11 cellular contexts compared by ENCODE assay signal in the genomic region with DNA sequence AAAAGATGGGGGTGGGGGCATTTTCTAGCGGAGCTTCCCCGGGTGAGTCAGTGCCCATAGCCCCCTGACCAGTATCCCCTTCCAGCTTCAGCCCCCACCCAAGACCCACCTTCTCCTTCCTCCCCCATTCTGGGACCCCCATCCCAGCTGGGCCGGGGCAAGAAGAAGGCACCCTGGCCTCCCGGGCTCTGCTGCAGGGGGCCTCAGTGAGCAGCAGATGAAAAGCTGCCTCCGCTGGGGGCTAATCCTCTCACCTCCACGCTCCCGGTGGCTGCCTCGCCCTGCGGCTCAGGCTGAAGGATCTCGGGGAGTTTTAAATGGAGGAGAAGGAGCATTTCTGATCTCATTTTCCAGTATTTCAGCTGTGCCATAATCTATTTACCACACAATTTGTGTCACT.
DNase-seq lines count a peak whose midpoint lies in the region; ATAC-seq and TF ChIP-seq lines count a peak whose summit lies in the region.
"Had no signal": no experiment of that assay in that cellular context is flagged by ENCODE, and none has a peak within 500 bp of the region (broad histone marks: within the 10 kb centered on the region; RNA-seq: fewer than 3 reads in every experiment).

No MANE protein-coding gene starts in this region.

- H3K27me3 Mint-ChIP-seq in naive thymus-derived CD4-positive, alpha-beta T cell = peaks cover 0 to 16% (median 0%) of the 10 kb centered on the region in 5 donors

- peaks cover 0 to 42% (median 31%) of the 10 kb centered on the region in 7 donors for H3K4me1 Mint-ChIP-seq in naive thymus-derived CD4-positive, alpha-beta T cell

- POLR2A ChIA-PET in naive thymus-derived CD4-positive, alpha-beta T cell (lab: Charles Lee) = interaction anchor here (0.6 to 3.0 kb wide), 3 partner anchors 22 to 313 kb away, joined by 3 to 17 read pairs (median 7); a partner anchor contains a TSS

- no peaks in the 10 kb centered on the region for H3K36me3 ChIP-seq in naive thymus-derived CD4-positive, alpha-beta T cell (ENCODE audit: control insufficient read depth in 2 of 3, insufficient read depth in 3 of 3, low read length in 3 of 3)

- peak overlapping the region; percentile 34 for H3K4me3 ChIP-seq in naive thymus-derived CD4-positive, alpha-beta T cell (ENCODE audit: low read length)

- peaks cover 13 to 21% of the 10 kb centered on the region in 2 donors for H3K4me1 ChIP-seq in naive thymus-derived CD4-positive, alpha-beta T cell (ENCODE audit: control insufficient read depth in 2 of 2, insufficient read depth in 2 of 2, low read length in 2 of 2)

- no peaks in the 10 kb centered on the region for H3K9me3 ChIP-seq in naive thymus-derived CD4-positive, alpha-beta T cell (ENCODE audit: control insufficient read depth in 2 of 3, low read length in 3 of 3)

- CTCF ChIA-PET in naive thymus-derived CD4-positive, alpha-beta T cell (lab: Charles Lee) = interaction anchor here (0.9 kb wide), 1 partner anchor 10 kb away, joined by 3 read pairs; no protein-coding TSS in a partner anchor

- H3K27ac ChIP-seq in 22Rv1 = no peak overlapping the region
- no peak overlapping the region for H3K27ac ChIP-seq in naive thymus-derived CD4-positive, alpha-beta T cell (ENCODE audit: low read depth, low read length)
- H3K27ac ChIP-seq: C4-2B had no signal

- ATAC-seq in naive thymus-derived CD4-positive, alpha-beta T cell = peak; percentile 47

- H3K36me3 Mint-ChIP-seq in naive thymus-derived CD4-positive, alpha-beta T cell = peaks cover 0 to 3% (median 0%) of the 10 kb centered on the region in 5 donors

- H3K4me3 Mint-ChIP-seq in naive thymus-derived CD4-positive, alpha-beta T cell = peak overlapping the region; percentile 63 to 81 (median 74)

- no peaks in the 10 kb centered on the region for H3K27me3 ChIP-seq in naive thymus-derived CD4-positive, alpha-beta T cell (ENCODE audit: control insufficient read depth in 2 of 2, insufficient read depth in 2 of 2, low read length in 2 of 2)

- peaks cover 0 to 4% (median 0%) of the 10 kb centered on the region in 11 donors for H3K9me3 Mint-ChIP-seq in naive thymus-derived CD4-positive, alpha-beta T cell

- DNase-seq in NCI-H524 treated with DMSO at 0.1 percent for 48 hours (lab: John Stamatoyannopoulos, UW) (peak; percentile 72), activated T-helper 1 cell treated with Interleukin-2 at 50 U/mL for 16 hours (ENCODE audit: low read depth) (peak; percentile 34), GOT3 (lab: John Stamatoyannopoulos, UW) (no peak), cortex of kidney (lab: John Stamatoyannopoulos, UW) (no peak), NCI-H2081 treated with DMSO at 0.1 percent for 48 hours (lab: John Stamatoyannopoulos, UW) (no peak), NCI-H2171 (lab: John Stamatoyannopoulos, UW) (no peak)
- peak in 2 of 9 donors; percentile 15 to 18 for DNase-seq in naive thymus-derived CD4-positive, alpha-beta T cell
- DNase-seq: NCI-H2227 treated with DMSO at 0.1 percent for 48 hours, occipital lobe had no signal

- peak overlapping the region; percentile 1 to 92 (median 84) for H3K27ac Mint-ChIP-seq in naive thymus-derived CD4-positive, alpha-beta T cell

- peak; percentile 11; the same call in 1 of the 2 replicates for TF ChIP-seq CTCF in 22Rv1 (IDR thresholded peaks at IDR 0.05)

- intact Hi-C loops in naive thymus-derived CD4-positive, alpha-beta T cell (cut with micrococcal nuclease) = loop anchor here (1.0 to 10.0 kb wide), 9 partner anchors 21 to 369 kb away; no protein-coding TSS in a partner anchor

Comparison
In these comparisons a context has a peak if more than half of its experiments do, and no peak if none do; other contexts are left out.
1. DNase-seq: peak in NCI-H524 treated with DMSO at 0.1 percent for 48 hours (single experiment) and activated T-helper 1 cell treated with Interleukin-2 at 50 U/mL for 16 hours (single experiment); none in GOT3 (single experiment), cortex of kidney (single experiment), NCI-H2081 treated with DMSO at 0.1 percent for 48 hours (single experiment) and NCI-H2171 (single experiment).